ENCODE assay signal across 19 cellular contexts in genomic region chr2:109230980-109231420, GRCh38.
DNase-seq lines count a peak whose midpoint lies in the region; ATAC-seq and TF ChIP-seq lines count a peak whose summit lies in the region.
"Had no signal": no experiment of that assay in that cellular context is flagged by ENCODE, and none has a peak within 500 bp of the region (broad histone marks: within the 10 kb centered on the region; RNA-seq: fewer than 3 reads in every experiment).

No MANE protein-coding gene starts in this region.

- H3K9me3 ChIP-seq in thoracic aorta (no peaks in the 10 kb centered on the region), ovary (no peaks in the 10 kb centered on the region)

- no peaks in the 10 kb centered on the region for H3K36me3 Mint-ChIP-seq in activated naive CD8-positive, alpha-beta T cell treated with anti-CD3 and anti-CD28 coated beads, Interleukin-2, amount 50 U/mL, for 24 hours (ENCODE audit: low read depth)
- peaks cover 3% of the 10 kb centered on the region for H3K36me3 Mint-ChIP-seq in activated naive CD8-positive, alpha-beta T cell treated with anti-CD3 and anti-CD28 coated beads for 36 hours

- H3K4me3 ChIP-seq in thoracic aorta, result peak overlapping the region; percentile 6
- H3K4me3 ChIP-seq in ovary, result no peak overlapping the region
- H3K4me3 ChIP-seq: cardiac muscle cell had no signal

- no peak for TF ChIP-seq CTCF in thoracic aorta (IDR thresholded peaks at IDR 0.05)
- no peak for TF ChIP-seq CTCF in ovary (IDR thresholded peaks at IDR 0.05)

- H3K36me3 ChIP-seq in thoracic aorta, result no peaks in the 10 kb centered on the region
- H3K36me3 ChIP-seq in ovary, result no peaks in the 10 kb centered on the region
- H3K36me3 ChIP-seq: cardiac muscle cell had no signal

- no peak for DNase-seq in activated naive CD8-positive, alpha-beta T cell treated with anti-CD3 and anti-CD28 coated beads, Interleukin-2, amount 50 U/mL, for 24 hours
- DNase-seq in activated naive CD8-positive, alpha-beta T cell treated with anti-CD3 and anti-CD28 coated beads for 36 hours, result no peak
- DNase-seq in NCI-H82 treated with DMSO at 0.1 percent for 48 hours (lab: John Stamatoyannopoulos, UW; ENCODE audit: unreplicated experiment) (peak; percentile 26), left kidney (ENCODE audit: low read depth, low spot score) (peak; percentile 75), thoracic aorta (ENCODE audit: low spot score) (no peak), ovary (no peak), HUDEP-2 (lab: John Stamatoyannopoulos, UW; ENCODE audit: unreplicated experiment in 76 of 76) (no peak)
- DNase-seq: activated naive CD4-positive, alpha-beta T cell treated with Interleukin-2 at 50 U/mL for 16 hours; DND-41; effector memory CD8-positive, alpha-beta T cell; foreskin fibroblast; H9; mesendoderm; NCI-H2081 treated with DMSO at 0.1 percent for 48 hours; OCI-M1 had no signal

- no peak overlapping the region for H3K4me3 Mint-ChIP-seq in activated naive CD8-positive, alpha-beta T cell treated with anti-CD3 and anti-CD28 coated beads, Interleukin-2, amount 50 U/mL, for 24 hours
- H3K4me3 Mint-ChIP-seq in activated naive CD8-positive, alpha-beta T cell treated with anti-CD3 and anti-CD28 coated beads for 36 hours, result no peak overlapping the region
- H3K4me3 Mint-ChIP-seq: effector memory CD8-positive, alpha-beta T cell; H9 had no signal

- H3K27ac ChIP-seq in thoracic aorta (peak overlapping the region; percentile 4 to 21), ovary (no peak overlapping the region)
- H3K27ac ChIP-seq: cardiac muscle cell, HL-60 had no signal

- peaks cover 34% of the 10 kb centered on the region for H3K4me1 Mint-ChIP-seq in activated naive CD8-positive, alpha-beta T cell treated with anti-CD3 and anti-CD28 coated beads, Interleukin-2, amount 50 U/mL, for 24 hours
- peaks cover 26% of the 10 kb centered on the region for H3K4me1 Mint-ChIP-seq in activated naive CD8-positive, alpha-beta T cell treated with anti-CD3 and anti-CD28 coated beads for 36 hours

- no peak overlapping the region for H3K27ac Mint-ChIP-seq in activated naive CD8-positive, alpha-beta T cell treated with anti-CD3 and anti-CD28 coated beads, Interleukin-2, amount 50 U/mL, for 24 hours
- H3K27ac Mint-ChIP-seq in activated naive CD8-positive, alpha-beta T cell treated with anti-CD3 and anti-CD28 coated beads for 36 hours, result no peak overlapping the region
- H3K27ac Mint-ChIP-seq: effector memory CD8-positive, alpha-beta T cell; H9 had no signal

- no peaks in the 10 kb centered on the region for H3K27me3 ChIP-seq in thoracic aorta (replicated peaks; ENCODE audit: insufficient read depth)
- H3K27me3 ChIP-seq in ovary, result no peaks in the 10 kb centered on the region

- 33 to 57% (median 52%) methylated on average over 7 of the region's 7 CpGs for WGBS in ovary, 3 donors

- peak; percentile 75 for ATAC-seq in activated naive CD8-positive, alpha-beta T cell treated with anti-CD3 and anti-CD28 coated beads, Interleukin-2, amount 50 U/mL, for 24 hours
- no peak for ATAC-seq in thoracic aorta (ENCODE audit: insufficient number of reproducible peaks, low FRiP score, low read depth)
- no peak for ATAC-seq in GM21619 (IDR thresholded peaks at IDR 0.05; ENCODE audit: unreplicated experiment)
- ATAC-seq: effector memory CD8-positive, alpha-beta T cell; SK-N-SH treated with all-trans-retinoic acid at 6 μM for 48 hours had no signal

- H3K4me1 ChIP-seq in thoracic aorta (ENCODE audit: control insufficient read depth in 1 of 2, low read depth in 2 of 2) (peaks cover 20 to 62% of the 10 kb centered on the region in 2 donors), ovary (ENCODE audit: insufficient read depth) (no peaks in the 10 kb centered on the region)

- H3K9me3 Mint-ChIP-seq in activated naive CD8-positive, alpha-beta T cell treated with anti-CD3 and anti-CD28 coated beads, Interleukin-2, amount 50 U/mL, for 24 hours, result no peaks in the 10 kb centered on the region
- no peaks in the 10 kb centered on the region for H3K9me3 Mint-ChIP-seq in activated naive CD8-positive, alpha-beta T cell treated with anti-CD3 and anti-CD28 coated beads for 36 hours
- H3K9me3 Mint-ChIP-seq: effector memory CD8-positive, alpha-beta T cell had no signal

- TF ChIP-seq EP300 in ovary (IDR thresholded peaks at IDR 0.05), result no peak

- no peak for TF ChIP-seq POLR2A in ovary (IDR thresholded peaks at IDR 0.05)

- no peaks in the 10 kb centered on the region for H3K27me3 Mint-ChIP-seq in activated naive CD8-positive, alpha-beta T cell treated with anti-CD3 and anti-CD28 coated beads, Interleukin-2, amount 50 U/mL, for 24 hours
- no peaks in the 10 kb centered on the region for H3K27me3 Mint-ChIP-seq in activated naive CD8-positive, alpha-beta T cell treated with anti-CD3 and anti-CD28 coated beads for 36 hours

- intact Hi-C loops in ovary (cut with DNase I), result no loop called here

Comparison
In these comparisons a context has a peak if more than half of its experiments do, and no peak if none do; other contexts are left out.
1. DNase-seq: peak in NCI-H82 treated with DMSO at 0.1 percent for 48 hours (single experiment) and left kidney (single experiment); none in activated naive CD8-positive, alpha-beta T cell treated with anti-CD3 and anti-CD28 coated beads, Interleukin-2, amount 50 U/mL, for 24 hours (single experiment), activated naive CD8-positive, alpha-beta T cell treated with anti-CD3 and anti-CD28 coated beads for 36 hours (single experiment), thoracic aorta (single experiment), ovary (0 of 5) and HUDEP-2 (0 of 76).
2. H3K27ac ChIP-seq: peak in thoracic aorta (2 of 2); none in ovary (0 of 2).